1 cellular context compared by ENCODE assay signal in genomic region chr1:153670859-153671622, GRCh38.
A peak's percentile ranks its signal among the peaks of the same experiment; 100 is the strongest.
TF ChIP-seq lines count a peak whose summit lies in the region.

Gene ILF2, minus strand, starts transcription at chr1:153670993. Its CDS starts 71 bp downstream, at chr1:153670922.

TF ChIP-seq in HepG2, 621 proteins besides CTCF, POLR2A, EP300 and RAD21 (continued from another document and continues in another):
- TF ChIP-seq ZBTB44 (CRISPR knock-in tag; IDR thresholded peaks at IDR 0.05): no peak
- TF ChIP-seq IRX3 (CRISPR knock-in tag; IDR thresholded peaks at IDR 0.05; ENCODE audit: borderline replicate concordance, low read depth): no peak
- TF ChIP-seq ZSCAN12 (CRISPR knock-in tag; IDR thresholded peaks at IDR 0.05): no peak
- peak; percentile 84; the same call in 1 of the 2 replicates for TF ChIP-seq SSRP1 (CRISPR knock-in tag; IDR thresholded peaks at IDR 0.05)
- peak; percentile 16; the same call in 1 of the 2 replicates for TF ChIP-seq RCOR2 (CRISPR knock-in tag; IDR thresholded peaks at IDR 0.05)
- TF ChIP-seq RFXANK (CRISPR knock-in tag; IDR thresholded peaks at IDR 0.05): peak; percentile 86; the same call in 1 of the 2 replicates
- TF ChIP-seq GATA4 (IDR thresholded peaks at IDR 0.05; ENCODE audit: borderline replicate concordance, low read depth): no peak
- TF ChIP-seq MEIS2 (CRISPR knock-in tag; IDR thresholded peaks at IDR 0.05): no peak
- no peak for TF ChIP-seq ZNF839 (CRISPR knock-in tag; IDR thresholded peaks at IDR 0.05; ENCODE audit: borderline replicate concordance)
- no peak; the same call in 1 of the 2 replicates for TF ChIP-seq THAP9 (CRISPR knock-in tag; IDR thresholded peaks at IDR 0.05; ENCODE audit: borderline replicate concordance)
- peak; percentile 48; the same call in 1 of the 2 replicates for TF ChIP-seq ZNF747 (CRISPR knock-in tag; IDR thresholded peaks at IDR 0.05; ENCODE audit: borderline replicate concordance)
- peak; percentile 71; the same call in 1 of the 2 replicates for TF ChIP-seq ZNF501 (CRISPR knock-in tag; IDR thresholded peaks at IDR 0.05)
- TF ChIP-seq KAT2B (IDR thresholded peaks at IDR 0.05; ENCODE audit: borderline replicate concordance, low read depth, low read length): 0 out of 2 replicates have a peak, but pooled peaks have one; percentile 24
- peak; percentile 30; the same call in 1 of the 2 replicates for TF ChIP-seq FOXA3 (CRISPR knock-in tag; IDR thresholded peaks at IDR 0.05)
- TF ChIP-seq NFAT5 (CRISPR knock-in tag; IDR thresholded peaks at IDR 0.05): no peak
- no peak for TF ChIP-seq AGO1 (IDR thresholded peaks at IDR 0.05; ENCODE audit: low read depth, low read length, poor library complexity, severe bottlenecking)
- peak; percentile 35 for TF ChIP-seq ZSCAN25 (CRISPR knock-in tag; IDR thresholded peaks at IDR 0.05)
- no peak for TF ChIP-seq ZFP1 (CRISPR knock-in tag; IDR thresholded peaks at IDR 0.05)
- peak; percentile 96 for TF ChIP-seq KDM5A (IDR thresholded peaks at IDR 0.05; ENCODE audit: borderline replicate concordance, low read length)
- TF ChIP-seq ZNF230 (CRISPR knock-in tag; IDR thresholded peaks at IDR 0.05): no peak; the same call in 1 of the 2 replicates
- no peak for TF ChIP-seq FOXA1 (IDR thresholded peaks at IDR 0.05)
- TF ChIP-seq FOXA1 (CRISPR knock-in tag; IDR thresholded peaks at IDR 0.05): no peak
- TF ChIP-seq GATAD2A (CRISPR knock-in tag; IDR thresholded peaks at IDR 0.05): peak; percentile 78
- TF ChIP-seq ZBTB25 (CRISPR knock-in tag; IDR thresholded peaks at IDR 0.05): no peak
- TF ChIP-seq HOXA3 (CRISPR knock-in tag; IDR thresholded peaks at IDR 0.05): peak; percentile 77
- no peak for TF ChIP-seq ZBTB3 (CRISPR knock-in tag; IDR thresholded peaks at IDR 0.05; ENCODE audit: borderline replicate concordance, low read depth)
- TF ChIP-seq ADNP (CRISPR knock-in tag; IDR thresholded peaks at IDR 0.05): no peak
- peak; percentile 49 for TF ChIP-seq ZNF770 (CRISPR knock-in tag; IDR thresholded peaks at IDR 0.05)
- TF ChIP-seq ZNF276 (CRISPR knock-in tag; IDR thresholded peaks at IDR 0.05; ENCODE audit: low read depth): no peak
- no peak for TF ChIP-seq ZBTB42 (CRISPR knock-in tag; IDR thresholded peaks at IDR 0.05)
- peak; percentile 62 for TF ChIP-seq ZFP91 (CRISPR knock-in tag; IDR thresholded peaks at IDR 0.05; ENCODE audit: borderline replicate concordance)
- peak; percentile 95 for TF ChIP-seq PHF21A (CRISPR knock-in tag; IDR thresholded peaks at IDR 0.05)
- 0 out of 2 replicates have a peak, but pooled peaks have one; percentile 38 for TF ChIP-seq NR2F6 (IDR thresholded peaks at IDR 0.05)
- peak; percentile 6; the same call in 1 of the 2 replicates for TF ChIP-seq NR2F6 (CRISPR knock-in tag; IDR thresholded peaks at IDR 0.05)
- TF ChIP-seq KDM1A (CRISPR knock-in tag; IDR thresholded peaks at IDR 0.05): no peak
- no peak for TF ChIP-seq U2AF1 (optimal IDR thresholded peaks at IDR 0.05; ENCODE audit: low read depth, low read length)
- TF ChIP-seq NFKB2 (CRISPR knock-in tag; IDR thresholded peaks at IDR 0.05; ENCODE audit: borderline replicate concordance): no peak
- TF ChIP-seq ZFP36L1 (CRISPR knock-in tag; IDR thresholded peaks at IDR 0.05): no peak
- no peak for TF ChIP-seq BATF2 (CRISPR knock-in tag; IDR thresholded peaks at IDR 0.05)
- no peak for TF ChIP-seq ZKSCAN5 (CRISPR knock-in tag; IDR thresholded peaks at IDR 0.05)
- TF ChIP-seq JDP2 (CRISPR knock-in tag; IDR thresholded peaks at IDR 0.05; ENCODE audit: borderline replicate concordance): no peak
- no peak for TF ChIP-seq ZNF282 (IDR thresholded peaks at IDR 0.05; ENCODE audit: partially characterized antibody)
- TF ChIP-seq TAF1 (CRISPR knock-in tag; IDR thresholded peaks at IDR 0.05): peak; percentile 81
- peak; percentile 58; the same call in 1 of the 2 replicates for TF ChIP-seq ARNTL (CRISPR knock-in tag; IDR thresholded peaks at IDR 0.05)
- peak; percentile 71; the same call in 1 of the 2 replicates for TF ChIP-seq NFIC (IDR thresholded peaks at IDR 0.05; ENCODE audit: low read length)
- peak; percentile 38; the same call in 1 of the 2 replicates for TF ChIP-seq ZNF143 (CRISPR knock-in tag; IDR thresholded peaks at IDR 0.05)
- TF ChIP-seq BCL3 (CRISPR knock-in tag; IDR thresholded peaks at IDR 0.05): no peak
- TF ChIP-seq KDM2A (CRISPR knock-in tag; IDR thresholded peaks at IDR 0.05; ENCODE audit: borderline replicate concordance, low read depth): peak; percentile 48
